In genomic region chr5:133888625-133888991, GRCh38 we compare ENCODE assay signal across 20 cellular contexts.
A peak's percentile ranks its signal among the peaks of the same experiment; 100 is the strongest.
DNase-seq lines count a peak whose midpoint lies in the region; ATAC-seq, FAIRE-seq and TF ChIP-seq lines count a peak whose summit lies in the region.
"Had no signal": no experiment of that assay in that cellular context is flagged by ENCODE, and none has a peak within 500 bp of the region (broad histone marks: within the 10 kb centered on the region; RNA-seq: fewer than 3 reads in every experiment).

No MANE protein-coding gene starts in this region.

- no peak for FAIRE-seq in HepG2 (lab: Jason Lieb, UNC)
- FAIRE-seq: GM19239 had no signal

- no peaks in the 10 kb centered on the region for H3F3A ChIP-seq in neural progenitor cell (ENCODE audit: low read depth)

- no peak overlapping the region for H2AFZ ChIP-seq in HepG2 (ENCODE audit: low read length)
- no peak overlapping the region for H2AFZ ChIP-seq in neural progenitor cell (replicated peaks)
- H2AFZ ChIP-seq: PC-9 had no signal

- H3K27ac ChIP-seq in HepG2 (ENCODE audit: extremely low read length, insufficient read depth, low read length) (no peak overlapping the region), right lobe of liver (no peak overlapping the region), SJCRH30 (peak overlapping the region; percentile 83), neural progenitor cell (no peak overlapping the region)
- H3K27ac ChIP-seq: PC-9, SJSA1 had no signal

- peaks cover 3% of the 10 kb centered on the region for H3K27me3 Mint-ChIP-seq in neural progenitor cell (ENCODE audit: insufficient read depth, low read depth)
- peaks cover 4% of the 10 kb centered on the region for H3K27me3 Mint-ChIP-seq in endothelial cell (ENCODE audit: unreplicated experiment)

- CTCF ChIA-PET in HepG2 (lab: Yijun Ruan, JAX; ENCODE audit: low intra/inter-chr PET ratio, low total read pairs), result no interaction called here

- TF ChIP-seq CTCF in HepG2 (CRISPR knock-in tag; IDR thresholded peaks at IDR 0.05) (no peak), right lobe of liver (IDR thresholded peaks at IDR 0.05) (no peak), neural progenitor cell (IDR thresholded peaks at IDR 0.05) (no peak), endothelial cell (IDR thresholded peaks at IDR 0.05; ENCODE audit: unreplicated experiment) (no peak)

- H3K36me3 Mint-ChIP-seq in neural progenitor cell (peaks cover 1% of the 10 kb centered on the region), endothelial cell (ENCODE audit: low read depth, unreplicated experiment) (no peaks in the 10 kb centered on the region)
- H3K36me3 Mint-ChIP-seq: CD4-positive, alpha-beta memory T cell had no signal

- H4K20me1 ChIP-seq in HepG2 (ENCODE audit: insufficient read depth, low read length), result no peaks in the 10 kb centered on the region
- no peaks in the 10 kb centered on the region for H4K20me1 ChIP-seq in neural progenitor cell (ENCODE audit: low read depth)

- H3K4me1 Mint-ChIP-seq in neural progenitor cell (peaks cover 15% of the 10 kb centered on the region), endothelial cell (ENCODE audit: unreplicated experiment) (peaks cover 6% of the 10 kb centered on the region)
- H3K4me1 Mint-ChIP-seq: CD4-positive, alpha-beta memory T cell had no signal

- BruUV-seq in HepG2 (replicated peaks; lab: Mats Ljungman, UMichigan), result no TSS peak

- H3K9me3 Mint-ChIP-seq in neural progenitor cell, result no peaks in the 10 kb centered on the region
- H3K9me3 Mint-ChIP-seq in endothelial cell (ENCODE audit: unreplicated experiment), result no peaks in the 10 kb centered on the region
- H3K9me3 Mint-ChIP-seq: CD4-positive, alpha-beta memory T cell had no signal

- no peaks in the 10 kb centered on the region for H3K36me3 ChIP-seq in HepG2 (replicated peaks in 1 of 2; ENCODE audit: control insufficient read depth in 1 of 2, insufficient read depth in 2 of 2, low read length in 2 of 2)
- no peaks in the 10 kb centered on the region for H3K36me3 ChIP-seq in right lobe of liver
- H3K36me3 ChIP-seq in SJCRH30, result no peaks in the 10 kb centered on the region
- H3K36me3 ChIP-seq in neural progenitor cell, result no peaks in the 10 kb centered on the region
- H3K36me3 ChIP-seq: SJSA1 had no signal

- no peak overlapping the region for H3K9ac ChIP-seq in HepG2 (ENCODE audit: insufficient read depth, low read depth, low read length)
- H3K9ac ChIP-seq in neural progenitor cell, result no peak overlapping the region

- H3K4me1 ChIP-seq in HepG2 (ENCODE audit: insufficient read depth, low read length) (no peaks in the 10 kb centered on the region), right lobe of liver (no peaks in the 10 kb centered on the region), SJCRH30 (peaks cover 58% of the 10 kb centered on the region), neural progenitor cell (peaks cover 3% of the 10 kb centered on the region)
- H3K4me1 ChIP-seq: SJSA1 had no signal

- H3K79me2 ChIP-seq in HepG2 (ENCODE audit: insufficient read depth, low read length) (no peaks in the 10 kb centered on the region), neural progenitor cell (ENCODE audit: low read depth) (no peaks in the 10 kb centered on the region)

- H3K27me3 ChIP-seq in HepG2 (ENCODE audit: control insufficient read depth in 1 of 2, insufficient read depth in 2 of 2, low read length in 2 of 2), result peaks cover 3 to 13% of the 10 kb centered on the region in 2 experiments; a peak in 3 of 5 replicates
- no peaks in the 10 kb centered on the region for H3K27me3 ChIP-seq in right lobe of liver
- H3K27me3 ChIP-seq in SJCRH30, result no peaks in the 10 kb centered on the region
- H3K27me3 ChIP-seq in neural progenitor cell, result no peaks in the 10 kb centered on the region

- ATAC-seq in HepG2 (no peak), right lobe of liver (no peak)
- ATAC-seq: Right ventricle myocardium inferior had no signal

- DNase-seq in HepG2 (ENCODE audit: low spot score), result no peak
- DNase-seq in right lobe of liver, result no peak
- peak in 1 of 2 experiments; percentile 53 for DNase-seq in SJCRH30
- no peak for DNase-seq in neural progenitor cell (ENCODE audit: low spot score)
- no peak for DNase-seq in NCI-H2107 (lab: John Stamatoyannopoulos, UW)
- no peak for DNase-seq in endothelial cell (ENCODE audit: low spot score)
- no peak for DNase-seq in HCEC 1CT
- DNase-seq: C1 segment of cervical spinal cord; CD4-positive, alpha-beta memory T cell; COR-L47; DMS79 treated with DMSO at 0.1 percent for 48 hours; NCI-H1048; NCI-H1694; NCI-H2081; NCI-H446; NCI-H526; PC-9 had no signal

- no peak overlapping the region for H3K4me2 ChIP-seq in HepG2 (ENCODE audit: low read depth, low read length)
- no peak overlapping the region for H3K4me2 ChIP-seq in neural progenitor cell
- H3K4me2 ChIP-seq: PC-9 had no signal

- POLR2A ChIA-PET in HepG2 (lab: Yijun Ruan, JAX), result no interaction called here

- H3K27ac Mint-ChIP-seq in neural progenitor cell (no peak overlapping the region), endothelial cell (ENCODE audit: unreplicated experiment) (no peak overlapping the region)
- H3K27ac Mint-ChIP-seq: CD4-positive, alpha-beta memory T cell had no signal

- no peak for TF ChIP-seq EP300 in HepG2 (IDR thresholded peaks at IDR 0.05; ENCODE audit: low read depth in 2 of 2, low read length in 2 of 2)
- TF ChIP-seq EP300 in HepG2 (CRISPR knock-in tag; IDR thresholded peaks at IDR 0.05; ENCODE audit: borderline replicate concordance), result no peak

- no peak for TF ChIP-seq POLR2A in HepG2 (IDR thresholded peaks at IDR 0.05; ENCODE audit: insufficient read depth in 1 of 2, low read depth in 2 of 2, low read length in 2 of 2)
- TF ChIP-seq POLR2A in right lobe of liver (IDR thresholded peaks at IDR 0.05), result no peak

- peak overlapping the region; percentile 27 for H3K4me3 Mint-ChIP-seq in neural progenitor cell
- no peak overlapping the region for H3K4me3 Mint-ChIP-seq in endothelial cell (ENCODE audit: unreplicated experiment)
- H3K4me3 Mint-ChIP-seq: CD4-positive, alpha-beta memory T cell had no signal

- intact Hi-C loops in HepG2 (cut with micrococcal nuclease; ENCODE audit: unreplicated experiment) (no loop called here), right lobe of liver (cut with DNase I) (no loop called here)

- 2% methylated on average over 3 of the region's 3 CpGs for WGBS in HepG2 (ENCODE audit: low lambda C conversion rate)
- 90% methylated on average over 3 of the region's 3 CpGs for WGBS in right lobe of liver (ENCODE audit: insufficient coverage, low coverage, low lambda C conversion rate, missing lambda C conversion rate)

- TF ChIP-seq RAD21 in HepG2 (CRISPR knock-in tag; IDR thresholded peaks at IDR 0.05), result no peak

- H3K9me3 ChIP-seq in HepG2 (ENCODE audit: low read length) (no peaks in the 10 kb centered on the region), right lobe of liver (no peaks in the 10 kb centered on the region), SJCRH30 (replicated peaks) (no peaks in the 10 kb centered on the region), neural progenitor cell (ENCODE audit: low read depth) (no peaks in the 10 kb centered on the region)
- H3K9me3 ChIP-seq: SJSA1 had no signal

- no peak overlapping the region for H3K4me3 ChIP-seq in HepG2 (replicated peaks in 1 of 3; ENCODE audit: insufficient read depth in 1 of 3, low read depth in 2 of 3, low read length in 3 of 3)
- no peak overlapping the region for H3K4me3 ChIP-seq in right lobe of liver
- H3K4me3 ChIP-seq in SJCRH30, result no peak overlapping the region
- H3K4me3 ChIP-seq in neural progenitor cell, result no peak overlapping the region
- H3K4me3 ChIP-seq: PC-9, SJSA1 had no signal

- in situ Hi-C loops in HepG2 (cut with HindIII; ENCODE audit: extremely low pct_ligation_motif_present, low pct_unique_long_range_greater_than_20kb), result no loop called here

TF ChIP-seq in HepG2, 621 proteins besides CTCF, POLR2A, EP300 and RAD21 (continues in another document):
- peak; percentile 59 for TF ChIP-seq MNT (IDR thresholded peaks at IDR 0.05)
- no peak for TF ChIP-seq ZNF761 (CRISPR knock-in tag; conservative IDR thresholded peaks at IDR 0.05)
- TF ChIP-seq TRAFD1 (CRISPR knock-in tag; IDR thresholded peaks at IDR 0.05; ENCODE audit: borderline replicate concordance), result no peak
